Comparison of ENCODE assay signal across 10 cellular contexts in the genomic region with DNA sequence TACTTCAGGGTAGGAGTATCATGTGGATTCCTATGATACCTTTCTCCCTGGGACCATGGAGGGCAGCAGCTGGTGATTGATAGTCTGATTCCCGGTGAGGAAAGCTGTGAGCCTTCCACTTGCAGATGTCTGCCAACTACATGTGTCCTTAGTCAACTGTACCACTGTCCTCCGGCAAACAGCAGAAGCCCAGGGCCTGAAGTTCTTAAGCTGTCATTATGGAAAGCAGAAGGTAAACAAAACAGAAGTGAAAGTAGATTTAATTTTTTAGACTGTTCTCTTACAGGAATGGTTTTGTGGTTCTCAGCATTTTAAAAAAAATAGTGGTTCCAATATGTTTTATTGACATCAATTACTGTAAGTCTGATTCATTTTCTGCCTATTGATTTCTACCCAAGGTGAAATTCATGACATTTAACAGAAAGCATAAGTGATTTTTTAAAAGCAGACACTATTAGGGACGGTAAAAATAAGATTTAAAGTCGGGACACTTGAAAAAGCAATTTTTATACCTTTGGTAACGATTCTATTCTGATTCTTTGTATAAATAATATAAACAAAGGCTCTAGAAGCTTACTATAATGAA. TPM values are rescaled to one million over a fixed set of nuclear protein-coding genes. Genes with fewer than 3 reads are reported as not detected.
DNase-seq lines count a peak whose midpoint lies in the region; ATAC-seq, FAIRE-seq and TF ChIP-seq lines count a peak whose summit lies in the region.
"Had no signal": no experiment of that assay in that cellular context is flagged by ENCODE, and none has a peak within 500 bp of the region (broad histone marks: within the 10 kb centered on the region; RNA-seq: fewer than 3 reads in every experiment).

No MANE protein-coding gene starts in this region.

- H3K27ac ChIP-seq in foreskin keratinocyte = no peak overlapping the region

- H3K27me3 Mint-ChIP-seq in activated T-helper 1 cell treated with anti-CD3 and anti-CD28 coated beads, Interleukin-12 subunit alpha, Interleukin-12 subunit beta, Interleukin-2, Interleukin-4 antibody, amounts not matched to agents 30 ng/mL and 10 ng/mL and 1 ng/mL, durations not matched to agents 14 hours and 24 hours and 36 hours (ENCODE audit: insufficient read depth) = no peaks in the 10 kb centered on the region
- no peaks in the 10 kb centered on the region for H3K27me3 Mint-ChIP-seq in natural killer cell (ENCODE audit: low read depth in 2 of 2)

- no peak for DNase-seq in GM12892 (ENCODE audit: insufficient read length)
- no peak for DNase-seq in activated T-helper 1 cell treated with anti-CD3 and anti-CD28 coated beads, Interleukin-12 subunit alpha, Interleukin-12 subunit beta, Interleukin-2, Interleukin-4 antibody, amounts not matched to agents 30 ng/mL and 10 ng/mL and 1 ng/mL, durations not matched to agents 14 hours and 24 hours and 36 hours (ENCODE audit: low spot score)
- DNase-seq in natural killer cell = no peak
- no peak for DNase-seq in DMS79 treated with DMSO at 0.1 percent for 48 hours (lab: John Stamatoyannopoulos, UW)
- DNase-seq in C1 segment of cervical spinal cord (lab: John Stamatoyannopoulos, UW) = no peak
- DNase-seq in hepatic stellate cell (ENCODE audit: low spot score) = no peak
- no peak for DNase-seq in foreskin keratinocyte
- DNase-seq: foreskin fibroblast, NCI-H1105 had no signal

- no peak for TF ChIP-seq POLR2A in GM12892 (IDR thresholded peaks at IDR 0.05; ENCODE audit: low read depth, low read length)

- ATAC-seq in HG02885 (IDR thresholded peaks at IDR 0.05; ENCODE audit: poor library complexity, unreplicated experiment) (peak; percentile 58), natural killer cell (peak; percentile 21 to 48 (median 45)), foreskin keratinocyte (no peak)

- no peaks in the 10 kb centered on the region for H3K9me3 Mint-ChIP-seq in activated T-helper 1 cell treated with anti-CD3 and anti-CD28 coated beads, Interleukin-12 subunit alpha, Interleukin-12 subunit beta, Interleukin-2, Interleukin-4 antibody, amounts not matched to agents 30 ng/mL and 10 ng/mL and 1 ng/mL, durations not matched to agents 14 hours and 24 hours and 36 hours
- no peaks in the 10 kb centered on the region for H3K9me3 Mint-ChIP-seq in natural killer cell

- H3K27ac Mint-ChIP-seq in activated T-helper 1 cell treated with anti-CD3 and anti-CD28 coated beads, Interleukin-12 subunit alpha, Interleukin-12 subunit beta, Interleukin-2, Interleukin-4 antibody, amounts not matched to agents 30 ng/mL and 10 ng/mL and 1 ng/mL, durations not matched to agents 14 hours and 24 hours and 36 hours = peak overlapping the region; percentile 86
- H3K27ac Mint-ChIP-seq in natural killer cell = peak overlapping the region; percentile 59 to 68

- TF ChIP-seq CTCF in natural killer cell (IDR thresholded peaks at IDR 0.05) (no peak), foreskin keratinocyte (conservative IDR thresholded peaks at IDR 0.05) (no peak)

- peaks cover 67% of the 10 kb centered on the region for H3K4me1 Mint-ChIP-seq in activated T-helper 1 cell treated with anti-CD3 and anti-CD28 coated beads, Interleukin-12 subunit alpha, Interleukin-12 subunit beta, Interleukin-2, Interleukin-4 antibody, amounts not matched to agents 30 ng/mL and 10 ng/mL and 1 ng/mL, durations not matched to agents 14 hours and 24 hours and 36 hours (ENCODE audit: low read depth)
- peaks cover 49 to 51% of the 10 kb centered on the region in 2 donors for H3K4me1 Mint-ChIP-seq in natural killer cell

- FAIRE-seq in GM12892 (lab: Jason Lieb, UNC) = peak; percentile 46

- peaks cover 15% of the 10 kb centered on the region for H3K4me1 ChIP-seq in foreskin keratinocyte

- intact Hi-C loops in activated T-helper 1 cell treated with anti-CD3 and anti-CD28 coated beads, Interleukin-12 subunit alpha, Interleukin-12 subunit beta, Interleukin-2, Interleukin-4 antibody, amounts not matched to agents 30 ng/mL and 10 ng/mL and 1 ng/mL, durations not matched to agents 14 hours and 24 hours and 36 hours (cut with micrococcal nuclease) = loop anchor here (1.0 kb wide), 4 partner anchors 8 to 27 kb away; no protein-coding TSS in a partner anchor
- intact Hi-C loops in natural killer cell (cut with micrococcal nuclease) = no loop called here

- H3K4me3 Mint-ChIP-seq in activated T-helper 1 cell treated with anti-CD3 and anti-CD28 coated beads, Interleukin-12 subunit alpha, Interleukin-12 subunit beta, Interleukin-2, Interleukin-4 antibody, amounts not matched to agents 30 ng/mL and 10 ng/mL and 1 ng/mL, durations not matched to agents 14 hours and 24 hours and 36 hours = peak overlapping the region; percentile 81
- H3K4me3 Mint-ChIP-seq in natural killer cell = peak overlapping the region; percentile 69

- peaks cover 31% of the 10 kb centered on the region for H3K36me3 Mint-ChIP-seq in activated T-helper 1 cell treated with anti-CD3 and anti-CD28 coated beads, Interleukin-12 subunit alpha, Interleukin-12 subunit beta, Interleukin-2, Interleukin-4 antibody, amounts not matched to agents 30 ng/mL and 10 ng/mL and 1 ng/mL, durations not matched to agents 14 hours and 24 hours and 36 hours (ENCODE audit: low read depth)
- no peaks in the 10 kb centered on the region for H3K36me3 Mint-ChIP-seq in natural killer cell

- no peaks in the 10 kb centered on the region for H3K27me3 ChIP-seq in foreskin keratinocyte

RNA-seq across cellular contexts. Expression of gene PTPN1, which starts 36.6 kb away (rescaled TPM):
- 36.9 TPM for polyA plus RNA-seq in GM12892 (2012; ENCODE audit: missing spikeins)
- 60.0 and 60.5 TPM in 2 replicates for total RNA-seq in activated T-helper 1 cell treated with anti-CD3 and anti-CD28 coated beads, Interleukin-12 subunit alpha, Interleukin-12 subunit beta, Interleukin-2, Interleukin-4 antibody, amounts not matched to agents 30 ng/mL and 10 ng/mL and 1 ng/mL, durations not matched to agents 14 hours and 24 hours and 36 hours
- 10 to 100 TPM; 52.9 to 64.5 (median 58.3) TPM for total RNA-seq in natural killer cell
- total RNA-seq in foreskin keratinocyte = 74.3 and 80.5 TPM in 2 replicates
- polyA plus RNA-seq in foreskin keratinocyte = 48.8 and 49.9 TPM in 2 replicates
